In genomic region chrX:11755724-11756123, GRCh38 we compare ENCODE assay signal across 2 cellular contexts.
A peak's percentile ranks its signal among the peaks of the same experiment; 100 is the strongest.
TF ChIP-seq lines count a peak whose summit lies in the region.

No MANE protein-coding gene starts in this region.

TF ChIP-seq in HepG2, 621 proteins besides CTCF, POLR2A, EP300 and RAD21 (continues in another document):
- TF ChIP-seq ZFP91 (CRISPR knock-in tag; IDR thresholded peaks at IDR 0.05; ENCODE audit: borderline replicate concordance): no peak
- no peak for TF ChIP-seq HOXA5 (CRISPR knock-in tag; IDR thresholded peaks at IDR 0.05)
- TF ChIP-seq KLF12 (CRISPR knock-in tag; IDR thresholded peaks at IDR 0.05; ENCODE audit: borderline replicate concordance): no peak
- no peak for TF ChIP-seq SMARCC2 (IDR thresholded peaks at IDR 0.05)
- TF ChIP-seq FOXO1 (CRISPR knock-in tag; IDR thresholded peaks at IDR 0.05): peak; percentile 48; the same call in 1 of the 2 replicates
- no peak for TF ChIP-seq MTERF4 (CRISPR knock-in tag; IDR thresholded peaks at IDR 0.05)
- no peak for TF ChIP-seq GATAD2A (CRISPR knock-in tag; IDR thresholded peaks at IDR 0.05)
- no peak for TF ChIP-seq ZNF34 (CRISPR knock-in tag; IDR thresholded peaks at IDR 0.05; ENCODE audit: borderline replicate concordance)
- TF ChIP-seq ARID5B (CRISPR knock-in tag; IDR thresholded peaks at IDR 0.05): peak; percentile 78
- no peak for TF ChIP-seq SRSF4 (IDR thresholded peaks at IDR 0.05; ENCODE audit: low read depth, low read length, poor library complexity, severe bottlenecking)
- no peak for TF ChIP-seq ZNF296 (CRISPR knock-in tag; conservative IDR thresholded peaks at IDR 0.05)
- TF ChIP-seq ZNF451 (CRISPR knock-in tag; IDR thresholded peaks at IDR 0.05): no peak
- no peak for TF ChIP-seq ZNF713 (CRISPR knock-in tag; IDR thresholded peaks at IDR 0.05)
- no peak for TF ChIP-seq ZBTB39 (CRISPR knock-in tag; IDR thresholded peaks at IDR 0.05)
- TF ChIP-seq ASH2L (IDR thresholded peaks at IDR 0.05; ENCODE audit: insufficient read length, low read depth, low read length): peak; percentile 27
- no peak for TF ChIP-seq TFE3 (CRISPR knock-in tag; IDR thresholded peaks at IDR 0.05)
- no peak for TF ChIP-seq ZNF354B (CRISPR knock-in tag; IDR thresholded peaks at IDR 0.05)
- no peak for TF ChIP-seq ZFYVE20 (CRISPR knock-in tag; IDR thresholded peaks at IDR 0.05; ENCODE audit: borderline replicate concordance, low read depth)
- TF ChIP-seq ZSCAN21 (CRISPR knock-in tag; IDR thresholded peaks at IDR 0.05; ENCODE audit: borderline replicate concordance): no peak
- no peak for TF ChIP-seq ZNF496 (CRISPR knock-in tag; IDR thresholded peaks at IDR 0.05; ENCODE audit: insufficient replicate concordance)
- TF ChIP-seq NBN (conservative IDR thresholded peaks at IDR 0.05): no peak

TF ChIP-seq in GM12878, 131 proteins besides CTCF, POLR2A, EP300 and RAD21:
- TF ChIP-seq ZNF24 (IDR thresholded peaks at IDR 0.05): peak; percentile 80
- no peak for TF ChIP-seq EZH2 (IDR thresholded peaks at IDR 0.05; ENCODE audit: borderline replicate concordance, control insufficient read depth, low read depth, low read length)
